9 cellular contexts compared by ENCODE assay signal in the genomic region with DNA sequence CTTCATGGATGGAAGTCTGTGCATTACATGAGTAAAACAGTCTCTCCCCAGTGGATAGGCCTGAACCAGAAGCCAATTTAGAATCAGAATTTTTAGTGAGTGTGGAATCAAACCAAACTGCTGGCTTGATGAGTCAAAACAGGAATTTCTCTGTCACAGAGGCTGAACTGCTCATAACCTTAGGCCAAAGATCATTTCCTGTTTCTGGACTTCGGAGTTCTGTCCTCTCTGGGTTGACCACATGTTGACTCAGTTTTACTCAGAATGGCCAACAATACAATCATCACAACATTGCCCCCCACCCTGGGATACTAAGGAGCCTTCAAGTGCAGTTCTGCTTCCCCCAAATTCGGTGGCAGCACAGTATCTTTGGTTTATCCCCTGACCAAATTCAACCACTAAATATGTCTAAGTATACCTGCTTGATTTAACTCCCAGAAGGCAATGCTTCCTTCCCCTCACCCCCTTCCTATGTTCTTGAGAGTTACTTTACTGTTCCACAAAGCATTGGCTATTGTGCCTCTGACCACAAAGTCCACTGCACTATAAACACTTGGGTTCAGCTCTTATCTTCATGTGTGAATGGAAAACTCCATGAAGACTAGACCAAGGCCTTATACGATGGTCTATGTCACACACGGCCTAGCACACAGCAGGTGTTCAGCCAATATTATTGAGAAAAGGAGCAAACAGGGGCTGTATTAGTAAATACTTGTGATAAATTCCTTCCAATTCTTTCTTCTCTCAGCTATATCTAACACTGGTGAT.
DNase-seq lines count a peak whose midpoint lies in the region; ATAC-seq and TF ChIP-seq lines count a peak whose summit lies in the region.
"Had no signal": no experiment of that assay in that cellular context is flagged by ENCODE, and none has a peak within 500 bp of the region (broad histone marks: within the 10 kb centered on the region; RNA-seq: fewer than 3 reads in every experiment).

No MANE protein-coding gene starts in this region.

- H3K27me3 Mint-ChIP-seq in effector memory CD8-positive, alpha-beta T cell = peaks cover 0 to 43% of the 10 kb centered on the region in 2 donors

- H3K4me3 ChIP-seq in mucosa of descending colon = no peak overlapping the region

- H3K9me3 Mint-ChIP-seq in effector memory CD8-positive, alpha-beta T cell = peaks cover 0 to 1% of the 10 kb centered on the region in 2 donors

- no peaks in the 10 kb centered on the region for H3K4me1 Mint-ChIP-seq in effector memory CD8-positive, alpha-beta T cell (ENCODE audit: low read depth in 2 of 2)

- no peak for TF ChIP-seq CTCF in mucosa of descending colon (IDR thresholded peaks at IDR 0.05)

- H3K36me3 ChIP-seq in mucosa of descending colon (ENCODE audit: low read depth) = no peaks in the 10 kb centered on the region

- H3K4me3 Mint-ChIP-seq in effector memory CD8-positive, alpha-beta T cell = no peak overlapping the region

- no peak overlapping the region for H3K27ac Mint-ChIP-seq in effector memory CD8-positive, alpha-beta T cell

- DNase-seq in HS-27A (ENCODE audit: low read depth) (peak; percentile 19), mucosa of descending colon (no peak), midbrain (lab: John Stamatoyannopoulos, UW) (no peak), NCI-H748 treated with DMSO at 0.1 percent for 48 hours (lab: John Stamatoyannopoulos, UW) (no peak), islet precursor cell (no peak)
- no peak for DNase-seq in effector memory CD8-positive, alpha-beta T cell
- DNase-seq: activated CD4-positive, alpha-beta T cell treated with anti-CD3 and anti-CD28 coated beads, Interleukin-2, amount 50 U/mL, for 4 hours had no signal

- no peaks in the 10 kb centered on the region for H3K36me3 Mint-ChIP-seq in effector memory CD8-positive, alpha-beta T cell (ENCODE audit: insufficient read depth)

- ATAC-seq in GM18907 (IDR thresholded peaks at IDR 0.05; ENCODE audit: unreplicated experiment) = peak; percentile 98
- ATAC-seq in HG02610 (IDR thresholded peaks at IDR 0.05; ENCODE audit: unreplicated experiment) = peak; percentile 95
- ATAC-seq in mucosa of descending colon = peak; percentile 30
- no peak for ATAC-seq in effector memory CD8-positive, alpha-beta T cell (replicated peaks)

- intact Hi-C loops in mucosa of descending colon (cut with DNase I, micrococcal nuclease) = no loop called here

- no peaks in the 10 kb centered on the region for H3K4me1 ChIP-seq in mucosa of descending colon (ENCODE audit: low read depth)

- no peaks in the 10 kb centered on the region for H3K9me3 ChIP-seq in mucosa of descending colon
